ENCODE assay signal across 8 cellular contexts in the genomic region with DNA sequence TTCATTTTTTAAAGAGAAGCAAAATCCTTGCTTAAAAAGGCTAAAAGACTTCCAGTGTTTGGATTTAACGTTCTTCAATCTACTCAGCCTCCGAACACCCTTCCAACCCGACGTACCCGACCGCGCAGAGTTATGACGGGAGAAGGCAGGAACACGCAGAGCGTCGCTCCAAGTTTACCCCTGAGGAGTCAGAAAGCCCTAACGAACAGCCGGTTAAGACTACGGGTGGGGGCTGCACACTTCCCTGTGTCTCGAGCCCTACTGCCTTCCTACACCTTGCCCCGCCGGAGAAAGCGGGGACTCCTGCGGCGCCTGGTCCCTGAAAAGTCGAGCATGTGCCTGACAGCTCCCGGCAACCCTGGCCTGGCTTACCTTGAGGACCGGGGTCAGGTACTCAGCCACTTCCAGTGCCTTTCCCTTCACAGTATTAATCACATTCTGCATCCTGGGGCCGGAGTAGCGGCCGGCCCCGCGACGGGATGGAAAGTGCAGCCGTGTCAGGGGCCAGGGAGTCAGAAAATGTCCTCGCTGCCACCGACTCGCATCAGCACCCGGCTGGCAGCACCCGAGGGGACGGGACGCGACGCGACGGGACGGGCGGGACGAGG. TPM values are rescaled to one million over a fixed set of nuclear protein-coding genes. Genes with fewer than 3 reads are reported as not detected.
DNase-seq lines count a peak whose midpoint lies in the region; ATAC-seq and TF ChIP-seq lines count a peak whose summit lies in the region.

No MANE protein-coding gene starts in this region.

- H3K27me3 ChIP-seq in liver (ENCODE audit: control insufficient read depth in 4 of 4, insufficient read depth in 4 of 4, low read length in 3 of 4), result no peaks in the 10 kb centered on the region

- H3K27ac ChIP-seq in liver (ENCODE audit: low read depth in 1 of 2, low read length in 2 of 2), result peak overlapping the region; percentile 93 to 99

- H3K36me3 ChIP-seq in liver (ENCODE audit: control insufficient read depth in 4 of 4, insufficient read depth in 3 of 4, low read depth in 1 of 4, low read length in 3 of 4), result peaks cover 0 to under 1% (median 0%) of the 10 kb centered on the region in 4 donors

- under 1% methylated on average over 44 of the region's 44 CpGs for WGBS in liver

- CTCF ChIA-PET in AG04449 (lab: Yijun Ruan, JAX), result interaction anchor here (0.6 to 2.2 kb wide), 6 partner anchors 13 to 174 kb away, joined by 3 to 6 read pairs (median 4); no protein-coding TSS in a partner anchor

- TF ChIP-seq CTCF in AG04449 (IDR thresholded peaks at IDR 0.05; ENCODE audit: insufficient read depth, low read length, missing control alignments), result no peak
- no peak for TF ChIP-seq CTCF in liver (IDR thresholded peaks at IDR 0.05; ENCODE audit: low read depth, low read length, missing input control)

- peak; percentile 45 for DNase-seq in AG04449 (ENCODE audit: low read depth, low spot score)
- DNase-seq in NCI-H2196 (lab: John Stamatoyannopoulos, UW; ENCODE audit: unreplicated experiment), result peak; percentile 81
- DNase-seq in dedifferentiated amniotic fluid mesenchymal stem cell (ENCODE audit: extremely low spot score), result peak; percentile 88
- peak; percentile 80 for DNase-seq in stimulated activated CD4-positive, alpha-beta T cell treated with anti-CD3 and anti-CD28 coated beads, Interleukin-4, amount 100 ng/mL, for 1 hour

- POLR2A ChIA-PET in AG04449 (lab: Yijun Ruan, JAX), result interaction anchor here (0.7 to 1.1 kb wide), 2 partner anchors 121 to 253 kb away, joined by 3 read pairs; no protein-coding TSS in a partner anchor

- no peak for TF ChIP-seq RAD21 in liver (IDR thresholded peaks at IDR 0.05)

- ATAC-seq in GM18517 (IDR thresholded peaks at IDR 0.05; ENCODE audit: unreplicated experiment), result peak; percentile 21
- ATAC-seq in HG03039 (IDR thresholded peaks at IDR 0.05; ENCODE audit: unreplicated experiment), result peak; percentile 14
- peak; percentile 44 to 47 for ATAC-seq in activated CD4-positive, CD25-positive, alpha-beta regulatory T cell treated with anti-CD3 and anti-CD28 coated beads, Interleukin-2, amount 50 U/mL, for 24 hours

- no peaks in the 10 kb centered on the region for H3K9me3 ChIP-seq in liver (ENCODE audit: control insufficient read depth in 4 of 4, low read length in 3 of 4)

- peak overlapping the region; percentile 91 to 98 for H3K9ac ChIP-seq in liver (ENCODE audit: low read depth in 1 of 2, low read length in 2 of 2)

- peaks cover 4 to 19% (median 16%) of the 10 kb centered on the region in 4 donors for H3K4me1 ChIP-seq in liver (ENCODE audit: control insufficient read depth in 4 of 4, insufficient read depth in 4 of 4, low read length in 3 of 4)

- H3K4me3 ChIP-seq in AG04449 (ENCODE audit: low read depth, low read length), result peak overlapping the region; percentile 91
- peak overlapping the region; percentile 92 to 98 (median 93) for H3K4me3 ChIP-seq in liver (ENCODE audit: low read depth in 1 of 3, low read length in 3 of 3)

TF ChIP-seq in liver, 16 proteins besides CTCF, POLR2A, EP300 and RAD21:
- TF ChIP-seq, protein P1, sequence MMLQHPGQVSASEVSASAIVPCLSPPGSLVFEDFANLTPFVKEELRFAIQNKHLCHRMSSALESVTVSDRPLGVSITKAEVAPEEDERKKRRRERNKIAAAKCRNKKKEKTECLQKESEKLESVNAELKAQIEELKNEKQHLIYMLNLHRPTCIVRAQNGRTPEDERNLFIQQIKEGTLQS (IDR thresholded peaks at IDR 0.05), result no peak
- TF ChIP-seq, protein P2, sequence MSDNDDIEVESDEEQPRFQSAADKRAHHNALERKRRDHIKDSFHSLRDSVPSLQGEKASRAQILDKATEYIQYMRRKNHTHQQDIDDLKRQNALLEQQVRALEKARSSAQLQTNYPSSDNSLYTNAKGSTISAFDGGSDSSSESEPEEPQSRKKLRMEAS (IDR thresholded peaks at IDR 0.05), result peak; percentile 16
- TF ChIP-seq RXRA (IDR thresholded peaks at IDR 0.05), result no peak

RNA-seq across cellular contexts. Expression of a gene that starts 0.6 kb away (rescaled TPM):
- 10 to 100 TPM; 45.2 to 51.1 TPM for total RNA-seq in liver
- polyA plus RNA-seq in liver, result 10 to 100 TPM; 28.6 to 29.6 TPM

RNA-seq across cellular contexts. Expression of a gene that starts 0.7 kb away (rescaled TPM):
- 10 to 100 TPM; 20.6 to 25.4 TPM for total RNA-seq in liver
- 10 to 100 TPM; 11.7 to 12.2 TPM for polyA plus RNA-seq in liver

Comparison
In these comparisons a context has a peak if more than half of its experiments do, and no peak if none do; other contexts are left out.
1. Peak in every context shown above with its lines: DNase-seq, ATAC-seq, H3K4me3 ChIP-seq and H3K27ac ChIP-seq.